ENCODE assay signal across 8 cellular contexts in the genomic region with DNA sequence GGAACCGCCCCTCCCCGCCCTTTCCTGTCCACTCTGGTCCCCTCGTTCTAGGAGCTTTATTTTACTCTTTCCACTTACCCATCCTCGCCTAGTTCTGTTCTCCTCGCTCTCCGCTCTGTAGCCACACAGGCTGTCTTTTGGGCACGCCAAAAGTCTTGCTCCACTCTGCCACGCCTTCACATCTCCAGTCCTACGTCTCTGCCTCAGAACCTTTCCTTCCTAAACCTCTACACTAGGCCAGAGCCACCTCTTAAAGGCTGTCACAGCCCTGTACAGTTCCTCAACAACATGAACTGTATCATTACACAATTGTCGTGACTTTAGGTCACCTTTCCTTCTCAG. TPM values are rescaled to one million over a fixed set of nuclear protein-coding genes. Genes with fewer than 3 reads are reported as not detected.
DNase-seq lines count a peak whose midpoint lies in the region; ATAC-seq and TF ChIP-seq lines count a peak whose summit lies in the region.

No MANE protein-coding gene starts in this region.

- H3K79me2 ChIP-seq in Karpas-422 (ENCODE audit: low read length) = peaks cover 44% of the 10 kb centered on the region
- peaks cover 44% of the 10 kb centered on the region for H3K79me2 ChIP-seq in neural cell (replicated peaks; ENCODE audit: insufficient read depth, low read length)

- intact Hi-C loops in dorsolateral prefrontal cortex (cut with DNase I) = loop anchor here (2.0 to 10.0 kb wide), 7 partner anchors 37 to 314 kb away; partner anchors contain the start of genes ATOSA (in 2 of the 2) and MYO5A (in 1 of the 2)

- peak overlapping the region; percentile 82 to 99 (median 91); a peak in 17 of 22 replicates for H3K4me2 ChIP-seq in BLaER1 treated with 17β-estradiol and CSF1 and Interleukin-3, amounts not matched to agents 10 nM and 100 nM
- peak overlapping the region; percentile 97 for H3K4me2 ChIP-seq in Karpas-422 (ENCODE audit: low read depth, low read length, poor library complexity, severe bottlenecking)
- H3K4me2 ChIP-seq in neural cell (ENCODE audit: low read length) = no peak overlapping the region

- H3K9ac ChIP-seq in BLaER1 treated with 17β-estradiol and CSF1 and Interleukin-3, amounts not matched to agents 10 nM and 100 nM = peak overlapping the region; percentile 90 to 98 (median 95)
- peak overlapping the region; percentile 88 for H3K9ac ChIP-seq in Karpas-422 (ENCODE audit: low read length)
- peak overlapping the region; percentile 28 for H3K9ac ChIP-seq in neural cell (ENCODE audit: low read length)

- TF ChIP-seq CTCF in dorsolateral prefrontal cortex (IDR thresholded peaks at IDR 0.05 in 54 of 56, conservative IDR thresholded peaks at IDR 0.05 in 2 of 56; ENCODE audit: low read depth in 1 of 56, partially characterized antibody in 56 of 56) = peak in 2 of 56 donors; percentile 4 to 6
- TF ChIP-seq CTCF in neural cell (IDR thresholded peaks at IDR 0.05; ENCODE audit: poor library complexity, severe bottlenecking) = no peak

- H3K9me3 ChIP-seq in BLaER1 treated with 17β-estradiol and CSF1 and Interleukin-3, amounts not matched to agents 10 nM and 100 nM (replicated peaks in 1 of 11) = no peaks in the 10 kb centered on the region; a peak in 1 of 22 replicates
- no peaks in the 10 kb centered on the region for H3K9me3 ChIP-seq in Karpas-422 (ENCODE audit: low read length)
- no peaks in the 10 kb centered on the region for H3K9me3 ChIP-seq in neural cell (ENCODE audit: low read length)

- TF ChIP-seq EP300 in neural cell (conservative IDR thresholded peaks at IDR 0.05; ENCODE audit: poor library complexity, severe bottlenecking) = no peak

- no peaks in the 10 kb centered on the region for H3F3A ChIP-seq in neural cell (ENCODE audit: insufficient read depth, low read length, poor library complexity, severe bottlenecking)

- H3K27ac ChIP-seq in BLaER1 treated with 17β-estradiol and CSF1 and Interleukin-3, amounts not matched to agents 10 nM and 100 nM = peak overlapping the region; percentile 90 to 97 (median 94)
- peak overlapping the region; percentile 88 for H3K27ac ChIP-seq in Karpas-422 (ENCODE audit: low read length)
- peak overlapping the region; percentile 49 to 96 (median 91) for H3K27ac ChIP-seq in dorsolateral prefrontal cortex
- H3K27ac ChIP-seq in neural cell (ENCODE audit: low read length) = peak overlapping the region; percentile 87

- H3K27me3 ChIP-seq in BLaER1 treated with 17β-estradiol and CSF1 and Interleukin-3, amounts not matched to agents 10 nM and 100 nM = no peaks in the 10 kb centered on the region
- H3K27me3 ChIP-seq in Karpas-422 (ENCODE audit: low read length) (no peaks in the 10 kb centered on the region), dorsolateral prefrontal cortex (no peaks in the 10 kb centered on the region), neural cell (ENCODE audit: insufficient read depth, low read depth, low read length) (no peaks in the 10 kb centered on the region)

- peaks cover 0 to 20% (median 10%) of the 10 kb centered on the region in 11 experiments; a peak in 13 of 22 replicates for H3K36me3 ChIP-seq in BLaER1 treated with 17β-estradiol and CSF1 and Interleukin-3, amounts not matched to agents 10 nM and 100 nM
- no peaks in the 10 kb centered on the region for H3K36me3 ChIP-seq in Karpas-422 (ENCODE audit: insufficient read depth, low read length)
- no peaks in the 10 kb centered on the region for H3K36me3 ChIP-seq in neural cell (ENCODE audit: insufficient read depth, low read length)

- H2AFZ ChIP-seq in Karpas-422 (ENCODE audit: low read length) (peak overlapping the region; percentile 85), neural cell (ENCODE audit: low read depth, low read length) (peak overlapping the region; percentile 37)

- no peak for TF ChIP-seq RAD21 in neural cell (conservative IDR thresholded peaks at IDR 0.05)

- H4K20me1 ChIP-seq in BLaER1 treated with 17β-estradiol and CSF1 and Interleukin-3, amounts not matched to agents 10 nM and 100 nM = peaks cover 26 to 40% (median 35%) of the 10 kb centered on the region in 11 experiments; a peak in 21 of 22 replicates
- H4K20me1 ChIP-seq in Karpas-422 (ENCODE audit: insufficient read depth, low read depth, low read length) = peaks cover 13% of the 10 kb centered on the region; the same call in 1 of the 2 replicates
- H4K20me1 ChIP-seq in neural cell (ENCODE audit: insufficient read depth) = no peaks in the 10 kb centered on the region

- ATAC-seq in GM19328 (IDR thresholded peaks at IDR 0.05; ENCODE audit: unreplicated experiment) (no peak), GM18868 (IDR thresholded peaks at IDR 0.05; ENCODE audit: unreplicated experiment) (no peak)

- DNase-seq in Karpas-422 (no peak), dorsolateral prefrontal cortex (no peak), NCI-H345 treated with DMSO at 0.1 percent for 48 hours (lab: John Stamatoyannopoulos, UW; ENCODE audit: unreplicated experiment) (no peak), NCI-H1105 treated with DMSO at 0.1 percent for 48 hours (lab: John Stamatoyannopoulos, UW) (no peak)

- H3K9me2 ChIP-seq in Karpas-422 (replicated peaks; ENCODE audit: insufficient read depth, low read length) = no peaks in the 10 kb centered on the region
- no peaks in the 10 kb centered on the region for H3K9me2 ChIP-seq in neural cell (ENCODE audit: insufficient read depth, low read length)

- peak overlapping the region; percentile 63 to 91 (median 81) for H3K4me3 ChIP-seq in BLaER1 treated with 17β-estradiol and CSF1 and Interleukin-3, amounts not matched to agents 10 nM and 100 nM
- peak overlapping the region; percentile 91; the same call in 1 of the 2 replicates for H3K4me3 ChIP-seq in Karpas-422 (ENCODE audit: low read length)
- H3K4me3 ChIP-seq in dorsolateral prefrontal cortex = peak overlapping the region; percentile 58 to 98 (median 87)
- H3K4me3 ChIP-seq in neural cell (ENCODE audit: low read length) = peak overlapping the region; percentile 93

- H3K4me1 ChIP-seq in BLaER1 treated with 17β-estradiol and CSF1 and Interleukin-3, amounts not matched to agents 10 nM and 100 nM = peaks cover 17 to 34% (median 27%) of the 10 kb centered on the region in 10 experiments
- peaks cover 30% of the 10 kb centered on the region for H3K4me1 ChIP-seq in Karpas-422 (ENCODE audit: low read length)

TF ChIP-seq in neural cell, 6 proteins besides CTCF, POLR2A, EP300 and RAD21:
- TF ChIP-seq, protein P1, sequence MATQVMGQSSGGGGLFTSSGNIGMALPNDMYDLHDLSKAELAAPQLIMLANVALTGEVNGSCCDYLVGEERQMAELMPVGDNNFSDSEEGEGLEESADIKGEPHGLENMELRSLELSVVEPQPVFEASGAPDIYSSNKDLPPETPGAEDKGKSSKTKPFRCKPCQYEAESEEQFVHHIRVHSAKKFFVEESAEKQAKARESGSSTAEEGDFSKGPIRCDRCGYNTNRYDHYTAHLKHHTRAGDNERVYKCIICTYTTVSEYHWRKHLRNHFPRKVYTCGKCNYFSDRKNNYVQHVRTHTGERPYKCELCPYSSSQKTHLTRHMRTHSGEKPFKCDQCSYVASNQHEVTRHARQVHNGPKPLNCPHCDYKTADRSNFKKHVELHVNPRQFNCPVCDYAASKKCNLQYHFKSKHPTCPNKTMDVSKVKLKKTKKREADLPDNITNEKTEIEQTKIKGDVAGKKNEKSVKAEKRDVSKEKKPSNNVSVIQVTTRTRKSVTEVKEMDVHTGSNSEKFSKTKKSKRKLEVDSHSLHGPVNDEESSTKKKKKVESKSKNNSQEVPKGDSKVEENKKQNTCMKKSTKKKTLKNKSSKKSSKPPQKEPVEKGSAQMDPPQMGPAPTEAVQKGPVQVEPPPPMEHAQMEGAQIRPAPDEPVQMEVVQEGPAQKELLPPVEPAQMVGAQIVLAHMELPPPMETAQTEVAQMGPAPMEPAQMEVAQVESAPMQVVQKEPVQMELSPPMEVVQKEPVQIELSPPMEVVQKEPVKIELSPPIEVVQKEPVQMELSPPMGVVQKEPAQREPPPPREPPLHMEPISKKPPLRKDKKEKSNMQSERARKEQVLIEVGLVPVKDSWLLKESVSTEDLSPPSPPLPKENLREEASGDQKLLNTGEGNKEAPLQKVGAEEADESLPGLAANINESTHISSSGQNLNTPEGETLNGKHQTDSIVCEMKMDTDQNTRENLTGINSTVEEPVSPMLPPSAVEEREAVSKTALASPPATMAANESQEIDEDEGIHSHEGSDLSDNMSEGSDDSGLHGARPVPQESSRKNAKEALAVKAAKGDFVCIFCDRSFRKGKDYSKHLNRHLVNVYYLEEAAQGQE (IDR thresholded peaks at IDR 0.05; ENCODE audit: borderline replicate concordance) = peak; percentile 5
- TF ChIP-seq SMC3 (conservative IDR thresholded peaks at IDR 0.05; ENCODE audit: poor library complexity) = no peak
TF ChIP-seq in neural cell: peak in this region for 1.

RNA-seq across cellular contexts. Expression of gene ARPP19, which starts 0.4 kb away (rescaled TPM):
- total RNA-seq in Karpas-422 (2014; rRNA removed; shearing (Covaris generic); ENCODE audit: low replicate concordance) = 56.9 and 118 TPM in 2 replicates
- total RNA-seq in dorsolateral prefrontal cortex = 100 to 1,000 TPM; 228 to 624 (median 390) TPM
- 252 and 254 TPM in 2 replicates for polyA plus RNA-seq in neural cell
- 226 and 276 TPM in 2 replicates for polyA minus RNA-seq in neural cell

RNA-seq across cellular contexts. Expression of gene MYO5A, which starts 40.5 kb away (rescaled TPM):
- 34.8 and 50.1 TPM in 2 replicates for total RNA-seq in Karpas-422 (2014; rRNA removed; shearing (Covaris generic); ENCODE audit: low replicate concordance)
- 100 to 1,000 TPM in 119 of 120 experiments, 10 to 100 TPM in 1; 99.8 to 333 (median 241) TPM for total RNA-seq in dorsolateral prefrontal cortex
- 43.8 and 45.2 TPM in 2 replicates for polyA plus RNA-seq in neural cell
- polyA minus RNA-seq in neural cell = 234 and 301 TPM in 2 replicates

Comparison
In these comparisons a context has a peak if more than half of its experiments do, and no peak if none do; other contexts are left out.
1. H3K9ac ChIP-seq: peak in every context shown above with its lines; median percentile 95 in BLaER1 treated with 17β-estradiol and CSF1 and Interleukin-3, amounts not matched to agents 10 nM and 100 nM; 88 in Karpas-422; 28 in neural cell.